ENCODE assay signal across 18 cellular contexts in the genomic region with DNA sequence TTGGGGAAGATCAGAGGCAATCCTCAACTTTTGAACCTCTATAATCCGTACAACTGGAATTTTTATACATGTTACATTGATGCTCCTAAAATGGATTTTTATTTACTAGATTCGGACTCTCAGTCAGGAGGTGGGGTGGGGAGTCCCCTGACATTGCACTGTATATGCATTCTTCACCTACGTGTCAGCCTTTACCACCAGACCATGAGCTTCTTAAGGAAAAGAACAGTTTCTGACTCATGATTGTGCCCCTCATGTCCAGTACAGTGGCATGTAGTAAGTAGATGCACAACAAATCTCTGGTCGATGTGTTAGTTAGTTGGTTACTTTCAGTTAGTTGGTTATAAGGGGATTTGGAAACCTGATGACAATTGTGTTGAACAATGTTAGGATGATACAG. TPM values are rescaled to one million over a fixed set of nuclear protein-coding genes. Genes with fewer than 3 reads are reported as not detected.
"Had no signal": no experiment of that assay in that cellular context is flagged by ENCODE, and none has a peak within 500 bp of the region (broad histone marks: within the 10 kb centered on the region; RNA-seq: fewer than 3 reads in every experiment).

No MANE protein-coding gene starts in this region.

- DNase-seq: activated CD4-positive, alpha-beta T cell treated with anti-CD3 and anti-CD28 coated beads for 4 hours; activated CD8-positive, alpha-beta memory T cell treated with anti-CD3 and anti-CD28 coated beads, Interleukin-2, amount 50 U/mL, for 48 hours; activated CD8-positive, alpha-beta T cell treated with anti-CD3 and anti-CD28 coated beads, Interleukin-2, amount 10 ng/mL, durations not matched to agents 7 days and 5 days; activated naive CD4-positive, alpha-beta T cell treated with anti-CD3 and anti-CD28 coated beads for 36 hours; adrenal gland; endodermal cell; erythroblast; gastrocnemius medialis; heart right ventricle; islet precursor cell; natural killer cell; posterior cingulate gyrus; right lobe of liver; spleen; stimulated activated CD4-positive, alpha-beta T cell treated with anti-CD3 and anti-CD28 coated beads, Interleukin-1b, Interleukin-23, amount 100 ng/mL, for 48 hours; stimulated activated naive B cell treated with anti-CD40 and anti-IgM and Interleukin-4, amounts not matched to agents 10 μg/mL and 1 μg/mL and 100 μg/mL, for 72 hours; T-cell had no signal

- H3K4me3 ChIP-seq: adrenal gland, gastrocnemius medialis, heart right ventricle, right lobe of liver, spleen, tibial nerve had no signal

RNA-seq across cellular contexts. Expression of a gene that starts 15.4 kb away (rescaled TPM):
- total RNA-seq: gastrocnemius medialis had no signal
